Comparison of ENCODE assay signal across 17 cellular contexts in the genomic region with DNA sequence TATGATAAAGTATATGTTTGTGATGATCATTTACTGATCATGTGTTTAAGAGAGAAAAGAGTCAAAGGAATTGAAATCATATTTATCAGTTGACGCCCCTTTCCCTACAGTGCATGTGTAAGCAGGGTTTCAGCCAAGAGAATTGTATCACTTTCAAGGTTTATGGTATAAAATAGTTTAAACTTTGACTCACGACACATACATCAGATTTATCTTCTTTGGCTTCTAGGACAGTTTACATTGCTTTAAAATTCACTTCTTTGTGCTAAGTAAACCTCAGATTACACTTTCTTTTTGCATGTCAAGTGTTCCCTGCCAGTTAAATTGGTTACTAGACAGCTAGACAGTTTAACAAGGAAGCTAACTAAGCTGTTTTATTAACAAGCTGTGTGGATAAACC.
DNase-seq lines count a peak whose midpoint lies in the region; ATAC-seq and TF ChIP-seq lines count a peak whose summit lies in the region.
"Had no signal": no experiment of that assay in that cellular context is flagged by ENCODE, and none has a peak within 500 bp of the region (broad histone marks: within the 10 kb centered on the region; RNA-seq: fewer than 3 reads in every experiment).

No MANE protein-coding gene starts in this region.

- no peaks in the 10 kb centered on the region for H3K36me3 Mint-ChIP-seq in HFFc6 (ENCODE audit: low read depth)
- no peaks in the 10 kb centered on the region for H3K36me3 Mint-ChIP-seq in activated T-helper 2 cell treated with anti-CD3 and anti-CD28 coated beads, Interferon-gamma antibody, Interleukin-2, Interleukin-4, amounts not matched to agents 10 μg/mL and 5 μg/mL and 100 μg/mL, durations not matched to agents 14 hours and 24 hours and 36 hours (ENCODE audit: low read depth)
- H3K36me3 Mint-ChIP-seq: CD4-positive, alpha-beta memory T cell had no signal

- peaks cover 72% of the 10 kb centered on the region for H3K4me1 Mint-ChIP-seq in HFFc6 (ENCODE audit: low read depth)
- H3K4me1 Mint-ChIP-seq in activated T-helper 2 cell treated with anti-CD3 and anti-CD28 coated beads, Interferon-gamma antibody, Interleukin-2, Interleukin-4, amounts not matched to agents 10 μg/mL and 5 μg/mL and 100 μg/mL, durations not matched to agents 14 hours and 24 hours and 36 hours (ENCODE audit: low read depth): no peaks in the 10 kb centered on the region
- H3K4me1 Mint-ChIP-seq: CD4-positive, alpha-beta memory T cell had no signal

- no peaks in the 10 kb centered on the region for H3K9me3 Mint-ChIP-seq in HFFc6
- H3K9me3 Mint-ChIP-seq in activated T-helper 2 cell treated with anti-CD3 and anti-CD28 coated beads, Interferon-gamma antibody, Interleukin-2, Interleukin-4, amounts not matched to agents 10 μg/mL and 5 μg/mL and 100 μg/mL, durations not matched to agents 14 hours and 24 hours and 36 hours: no peaks in the 10 kb centered on the region
- H3K9me3 Mint-ChIP-seq: CD4-positive, alpha-beta memory T cell had no signal

- H3K4me3 ChIP-seq in esophagus muscularis mucosa: no peak overlapping the region

- H3K4me3 Mint-ChIP-seq in HFFc6: no peak overlapping the region
- H3K4me3 Mint-ChIP-seq in activated T-helper 2 cell treated with anti-CD3 and anti-CD28 coated beads, Interferon-gamma antibody, Interleukin-2, Interleukin-4, amounts not matched to agents 10 μg/mL and 5 μg/mL and 100 μg/mL, durations not matched to agents 14 hours and 24 hours and 36 hours (ENCODE audit: low read depth): no peak overlapping the region
- H3K4me3 Mint-ChIP-seq: CD4-positive, alpha-beta memory T cell had no signal

- no peak for TF ChIP-seq POLR2A in esophagus muscularis mucosa (IDR thresholded peaks at IDR 0.05; ENCODE audit: low read depth)

- ATAC-seq in left colon (peak; percentile 58), HG03025 (IDR thresholded peaks at IDR 0.05; ENCODE audit: low FRiP score, unreplicated experiment) (no peak), HG03108 (IDR thresholded peaks at IDR 0.05; ENCODE audit: unreplicated experiment) (no peak), HG02885 (IDR thresholded peaks at IDR 0.05; ENCODE audit: poor library complexity, unreplicated experiment) (no peak)
- ATAC-seq: HCT116 had no signal

- intact Hi-C loops in esophagus muscularis mucosa (cut with DNase I) (no loop called here), left colon (cut with DNase I, micrococcal nuclease) (loop anchor here in 1 of 2 donors (10.0 kb wide), 1 partner anchor 165 kb away; a partner anchor contains a TSS)
- intact Hi-C loops in activated T-helper 2 cell treated with anti-CD3 and anti-CD28 coated beads, Interferon-gamma antibody, Interleukin-2, Interleukin-4, amounts not matched to agents 10 μg/mL and 5 μg/mL and 100 μg/mL, durations not matched to agents 14 hours and 24 hours and 36 hours (cut with micrococcal nuclease): no loop called here

- peak overlapping the region; percentile 2 to 95 (median 24) for H3K27ac ChIP-seq in esophagus muscularis mucosa (replicated peaks in 1 of 4)
- H3K27ac ChIP-seq: C4-2B, KMS-11 had no signal

- H3K36me3 ChIP-seq in esophagus muscularis mucosa: no peaks in the 10 kb centered on the region

- H3K9me3 ChIP-seq in esophagus muscularis mucosa: no peaks in the 10 kb centered on the region

- 76% methylated on average over 2 of the region's 2 CpGs for WGBS in esophagus muscularis mucosa

- H3K27me3 ChIP-seq in esophagus muscularis mucosa: no peaks in the 10 kb centered on the region

- no peaks in the 10 kb centered on the region for H3K27me3 Mint-ChIP-seq in HFFc6 (ENCODE audit: insufficient read depth)
- H3K27me3 Mint-ChIP-seq in activated T-helper 2 cell treated with anti-CD3 and anti-CD28 coated beads, Interferon-gamma antibody, Interleukin-2, Interleukin-4, amounts not matched to agents 10 μg/mL and 5 μg/mL and 100 μg/mL, durations not matched to agents 14 hours and 24 hours and 36 hours (ENCODE audit: low read depth): peaks cover 27% of the 10 kb centered on the region

- H3K4me1 ChIP-seq in esophagus muscularis mucosa: peaks cover 13 to 60% (median 50%) of the 10 kb centered on the region in 4 donors

- TF ChIP-seq EP300 in esophagus muscularis mucosa (IDR thresholded peaks at IDR 0.05): no peak

- 0 out of 2 replicates have a peak overlapping the region, but pooled peaks have one; percentile 11 for H3K27ac Mint-ChIP-seq in HFFc6
- H3K27ac Mint-ChIP-seq in activated T-helper 2 cell treated with anti-CD3 and anti-CD28 coated beads, Interferon-gamma antibody, Interleukin-2, Interleukin-4, amounts not matched to agents 10 μg/mL and 5 μg/mL and 100 μg/mL, durations not matched to agents 14 hours and 24 hours and 36 hours: no peak overlapping the region
- H3K27ac Mint-ChIP-seq: CD4-positive, alpha-beta memory T cell had no signal

- DNase-seq in HFFc6 (no peak), esophagus muscularis mucosa (ENCODE audit: extremely low spot score) (no peak), left colon (no peak)
- no peak for DNase-seq in activated T-helper 2 cell treated with anti-CD3 and anti-CD28 coated beads, Interferon-gamma antibody, Interleukin-2, Interleukin-4, amounts not matched to agents 10 μg/mL and 5 μg/mL and 100 μg/mL, durations not matched to agents 14 hours and 24 hours and 36 hours (ENCODE audit: low spot score)
- DNase-seq: AML-193; CD4-positive, alpha-beta memory T cell; DMS153; DMS79; GDM1; GOT3; H7 had no signal

- TF ChIP-seq CTCF in HFFc6 (IDR thresholded peaks at IDR 0.05): no peak
- no peak for TF ChIP-seq CTCF in esophagus muscularis mucosa (IDR thresholded peaks at IDR 0.05)
